15 cellular contexts compared by ENCODE assay signal in the genomic region with DNA sequence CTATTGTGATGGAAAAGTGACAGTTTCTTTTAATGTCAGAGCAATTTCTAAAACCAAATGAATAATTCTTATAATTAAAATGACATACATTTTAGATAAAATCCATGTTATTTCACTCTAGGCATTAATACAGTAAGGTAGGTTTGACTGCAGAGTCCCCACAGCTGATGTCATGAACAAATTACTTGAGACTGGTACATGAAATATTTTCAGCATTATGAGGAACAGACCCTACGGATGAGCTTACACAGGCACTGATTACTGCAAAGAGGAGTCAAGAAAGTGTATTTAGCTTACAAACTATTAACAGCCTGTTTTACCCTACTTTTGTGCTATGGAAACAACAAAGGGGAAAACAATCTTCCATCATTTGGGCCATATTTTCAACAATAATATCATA. TPM values are rescaled to one million over a fixed set of nuclear protein-coding genes. Genes with fewer than 3 reads are reported as not detected.
DNase-seq lines count a peak whose midpoint lies in the region; TF ChIP-seq lines count a peak whose summit lies in the region.
"Had no signal": no experiment of that assay in that cellular context is flagged by ENCODE, and none has a peak within 500 bp of the region (broad histone marks: within the 10 kb centered on the region; RNA-seq: fewer than 3 reads in every experiment).

No MANE protein-coding gene starts in this region.

- H3K18ac ChIP-seq in mesenchymal stem cell (ENCODE audit: low read depth in 1 of 2, low read length in 2 of 2) = no peak overlapping the region

- TF ChIP-seq CTCF in HFFc6 (IDR thresholded peaks at IDR 0.05) (no peak), vagina (IDR thresholded peaks at IDR 0.05) (no peak)

- H3K27ac Mint-ChIP-seq in HFFc6 = peak overlapping the region; percentile 90

- TF ChIP-seq POLR2A in vagina (IDR thresholded peaks at IDR 0.05) = no peak

- H3K4me3 ChIP-seq in mesenchymal stem cell (ENCODE audit: insufficient read depth in 1 of 2, low read depth in 1 of 2, low read length in 2 of 2) (peak overlapping the region in 1 of 2 experiments; percentile 80), vagina (no peak overlapping the region)
- H3K4me3 ChIP-seq: BLaER1 treated with 17β-estradiol and CSF1 and Interleukin-3, amounts not matched to agents 10 nM and 100 nM had no signal

- H3K27me3 ChIP-seq in mesenchymal stem cell (ENCODE audit: control insufficient read depth in 1 of 2, insufficient read depth in 1 of 2, low read length in 2 of 2) = no peaks in the 10 kb centered on the region
- no peaks in the 10 kb centered on the region for H3K27me3 ChIP-seq in vagina
- H3K27me3 ChIP-seq: BLaER1 treated with 17β-estradiol and CSF1 and Interleukin-3, amounts not matched to agents 10 nM and 100 nM had no signal

- H3K36me3 ChIP-seq in mesenchymal stem cell (ENCODE audit: control insufficient read depth in 1 of 2, insufficient read depth in 2 of 2, low read depth in 1 of 2, low read length in 2 of 2) = peaks cover 9 to 99% of the 10 kb centered on the region in 2 experiments
- H3K36me3 ChIP-seq in vagina = peaks cover 0 to 25% of the 10 kb centered on the region in 2 donors
- H3K36me3 ChIP-seq: BLaER1 treated with 17β-estradiol and CSF1 and Interleukin-3, amounts not matched to agents 10 nM and 100 nM had no signal

- H3K4me1 Mint-ChIP-seq in HFFc6 (ENCODE audit: low read depth) = peaks cover 100% of the 10 kb centered on the region

- no peak overlapping the region for H2BK120ac ChIP-seq in mesenchymal stem cell (ENCODE audit: low read depth, low read length)

- peaks cover 2% of the 10 kb centered on the region for H3K4me1 ChIP-seq in mesenchymal stem cell (ENCODE audit: control insufficient read depth, insufficient read depth, low read depth, low read length)
- H3K4me1 ChIP-seq in vagina = peaks cover 38% of the 10 kb centered on the region
- H3K4me1 ChIP-seq: BLaER1 treated with 17β-estradiol and CSF1 and Interleukin-3, amounts not matched to agents 10 nM and 100 nM had no signal

- no peak overlapping the region for H2AFZ ChIP-seq in mesenchymal stem cell (ENCODE audit: low read depth, low read length)

- H2BK15ac ChIP-seq in mesenchymal stem cell (ENCODE audit: low read depth, poor library complexity, severe bottlenecking) = no peak overlapping the region

- intact Hi-C loops in vagina (cut with DNase I) = no loop called here

- H3K36me3 Mint-ChIP-seq in HFFc6 (ENCODE audit: low read depth) = peaks cover 94% of the 10 kb centered on the region

- H4K91ac ChIP-seq in mesenchymal stem cell (ENCODE audit: low read length) = no peak overlapping the region

- H3K23ac ChIP-seq in mesenchymal stem cell (ENCODE audit: low read length in 2 of 2) = no peak overlapping the region

- H2BK12ac ChIP-seq in mesenchymal stem cell (ENCODE audit: low read length in 2 of 2) = no peak overlapping the region

- H3K9me3 ChIP-seq in mesenchymal stem cell (ENCODE audit: control insufficient read depth, low read length) = no peaks in the 10 kb centered on the region
- no peaks in the 10 kb centered on the region for H3K9me3 ChIP-seq in vagina
- H3K9me3 ChIP-seq: BLaER1 treated with 17β-estradiol and CSF1 and Interleukin-3, amounts not matched to agents 10 nM and 100 nM had no signal

- H3K9ac ChIP-seq in mesenchymal stem cell (ENCODE audit: low read length) = peak overlapping the region; percentile 94
- H3K9ac ChIP-seq: BLaER1 treated with 17β-estradiol and CSF1 and Interleukin-3, amounts not matched to agents 10 nM and 100 nM had no signal

- H2AK5ac ChIP-seq in mesenchymal stem cell (ENCODE audit: low read length, severe bottlenecking) = no peak overlapping the region

- H3K79me1 ChIP-seq in mesenchymal stem cell (replicated peaks; ENCODE audit: low read length, poor library complexity, severe bottlenecking) = peaks cover 12% of the 10 kb centered on the region

- H3K14ac ChIP-seq in mesenchymal stem cell (ENCODE audit: low read length in 2 of 2) = no peak overlapping the region

- H3K4ac ChIP-seq in mesenchymal stem cell (ENCODE audit: low read depth in 1 of 2, low read length in 2 of 2) = no peak overlapping the region

- H4K8ac ChIP-seq in mesenchymal stem cell (ENCODE audit: low read length) = no peak overlapping the region

- H3K27ac ChIP-seq in mesenchymal stem cell (ENCODE audit: low read length, poor library complexity, severe bottlenecking) = no peak overlapping the region
- peak overlapping the region; percentile 95 for H3K27ac ChIP-seq in vagina
- H3K27ac ChIP-seq: BLaER1 treated with 17β-estradiol and CSF1 and Interleukin-3, amounts not matched to agents 10 nM and 100 nM had no signal

- peaks cover 9% of the 10 kb centered on the region for H3K27me3 Mint-ChIP-seq in HFFc6 (ENCODE audit: insufficient read depth)

- WGBS in mesenchymal stem cell = 100% methylated on average over 1 of the region's 1 CpG

- H3K9me3 Mint-ChIP-seq in HFFc6 = no peaks in the 10 kb centered on the region

- no peak overlapping the region for H2BK5ac ChIP-seq in mesenchymal stem cell (ENCODE audit: low read depth, low read length, poor library complexity, severe bottlenecking)

- H3K4me2 ChIP-seq in mesenchymal stem cell (ENCODE audit: low read length, poor library complexity, severe bottlenecking) = no peak overlapping the region
- H3K4me2 ChIP-seq: BLaER1 treated with 17β-estradiol and CSF1 and Interleukin-3, amounts not matched to agents 10 nM and 100 nM had no signal

- peak overlapping the region; percentile 76 for H3K4me3 Mint-ChIP-seq in HFFc6

- DNase-seq in HFFc6 = no peak
- peak; percentile 14 for DNase-seq in dedifferentiated amniotic fluid mesenchymal stem cell (ENCODE audit: extremely low spot score)
- DNase-seq in mesenchymal stem cell = no peak
- DNase-seq in vagina (ENCODE audit: extremely low spot score in 2 of 2) = no peak
- no peak for DNase-seq in NCI-H446 (lab: John Stamatoyannopoulos, UW)
- DNase-seq in GM19238 (ENCODE audit: insufficient read length, low spot score) = no peak
- no peak for DNase-seq in activated CD4-positive, CD25-positive, alpha-beta regulatory T cell (lab: John Stamatoyannopoulos, UW)
- DNase-seq: EL, KG1, NCI-H1092, NCI-H1694 treated with DMSO at 0.1 percent for 48 hours, NCI-H748 treated with DMSO at 0.1 percent for 48 hours, PC-3 had no signal

RNA-seq across cellular contexts. Expression of a gene that starts 8.9 kb away (rescaled TPM):
- 1,000 to 10,000 TPM; 3,728 to 6,317 (median 3,918) TPM for total RNA-seq in HFFc6 (2021; fragmentation: NEBNext Ultra II Directional; extraction: Animal tissue kit (Norgen Biotek cat#: 25700))
- polyA plus RNA-seq in mesenchymal stem cell (2013, experiment 1 of 2) = 1,995 TPM
- 1,960 TPM for polyA plus RNA-seq in mesenchymal stem cell (2013, experiment 2 of 2)
- 199 TPM for total RNA-seq in vagina
- total RNA-seq: MCF 10A, PC-3 had no signal

Comparison
In these comparisons a context has a peak if more than half of its experiments do, and no peak if none do; other contexts are left out.
1. RNA of a gene that starts 8.9 kb away (total RNA-seq): 3,728 to 6,317 TPM in HFFc6; 199 TPM in vagina (single experiment); every median in the first group is over 10 times any median in the second.